11 cellular contexts compared by ENCODE assay signal in genomic region chr4:156969136-156969535, GRCh38. TPM values are rescaled to one million over a fixed set of nuclear protein-coding genes. Genes with fewer than 3 reads are reported as not detected.
DNase-seq lines count a peak whose midpoint lies in the region; ATAC-seq and TF ChIP-seq lines count a peak whose summit lies in the region.
"Had no signal": no experiment of that assay in that cellular context is flagged by ENCODE, and none has a peak within 500 bp of the region (broad histone marks: within the 10 kb centered on the region; RNA-seq: fewer than 3 reads in every experiment).

No MANE protein-coding gene starts in this region.

- peak overlapping the region; percentile 94 for H2AFZ ChIP-seq in OCI-LY3 (ENCODE audit: low read depth, low read length)
- no peak overlapping the region for H2AFZ ChIP-seq in neural progenitor cell (replicated peaks)

- H3K4me3 Mint-ChIP-seq in neural progenitor cell = peak overlapping the region; percentile 97

- POLR2A ChIA-PET in A673 (lab: Charles Lee; ENCODE audit: low non-redundant PET) = no interaction called here

- no peak overlapping the region for H3K27ac Mint-ChIP-seq in neural progenitor cell

- H3K27ac ChIP-seq in A673 (ENCODE audit: low read depth, low read length, poor library complexity, severe bottlenecking) (peak overlapping the region; percentile 83), OCI-LY3 (ENCODE audit: low read length) (no peak overlapping the region), epithelial cell of prostate (peak overlapping the region; percentile 78), neural progenitor cell (no peak overlapping the region)
- H3K27ac ChIP-seq: cardiac muscle cell had no signal

- H3K9me3 Mint-ChIP-seq in neural progenitor cell = peaks cover 7% of the 10 kb centered on the region

- H3K4me1 Mint-ChIP-seq in neural progenitor cell = peaks cover 27% of the 10 kb centered on the region

- H3K4me1 ChIP-seq in A673 (ENCODE audit: insufficient read depth, low read length, poor library complexity, severe bottlenecking) (peaks cover 25% of the 10 kb centered on the region), OCI-LY3 (ENCODE audit: low read length) (peaks cover 17% of the 10 kb centered on the region), neural progenitor cell (peaks cover 8% of the 10 kb centered on the region)
- H3K4me1 ChIP-seq: BE2C had no signal

- DNase-seq in A673 (ENCODE audit: low spot score) (no peak), epithelial cell of prostate (ENCODE audit: low read depth, low spot score) (no peak), neural progenitor cell (ENCODE audit: low spot score) (no peak), activated gamma-delta T cell treated with Interleukin-2 at 50 U/mL for 16 hours (no peak), NCI-H1105 treated with DMSO at 0.1 percent for 48 hours (lab: John Stamatoyannopoulos, UW) (no peak), NCI-H1048 (lab: John Stamatoyannopoulos, UW) (no peak)

- CTCF ChIA-PET in A673 (lab: Charles Lee) = interaction anchor here (0.9 to 1.6 kb wide), 3 partner anchors 74 to 494 kb away, joined by 3 to 10 read pairs (median 5); no protein-coding TSS in a partner anchor

- H3F3A ChIP-seq in neural progenitor cell (ENCODE audit: low read depth) = peaks cover 24% of the 10 kb centered on the region

- peaks cover 6% of the 10 kb centered on the region for H3K36me3 Mint-ChIP-seq in neural progenitor cell

- no peaks in the 10 kb centered on the region for H4K20me1 ChIP-seq in OCI-LY3 (ENCODE audit: insufficient read depth, low read length)
- peaks cover 8% of the 10 kb centered on the region for H4K20me1 ChIP-seq in neural progenitor cell (ENCODE audit: low read depth)

- H3K9me3 ChIP-seq in A673 (ENCODE audit: low read depth, low read length, poor library complexity, severe bottlenecking) = no peaks in the 10 kb centered on the region
- no peaks in the 10 kb centered on the region for H3K9me3 ChIP-seq in OCI-LY3 (ENCODE audit: insufficient read depth, low read length)
- no peaks in the 10 kb centered on the region for H3K9me3 ChIP-seq in neural progenitor cell (ENCODE audit: low read depth)
- H3K9me3 ChIP-seq: BE2C had no signal

- ATAC-seq in GM21717 (IDR thresholded peaks at IDR 0.05; ENCODE audit: unreplicated experiment) = no peak

- no peak overlapping the region for H3K4me2 ChIP-seq in OCI-LY3 (ENCODE audit: low read length)
- H3K4me2 ChIP-seq in neural progenitor cell = no peak overlapping the region

- H3K27me3 Mint-ChIP-seq in neural progenitor cell (ENCODE audit: insufficient read depth, low read depth) = peaks cover 2% of the 10 kb centered on the region

- BruUV-seq in A673 (replicated peaks; lab: Mats Ljungman, UMichigan) = no TSS peak

- TF ChIP-seq CTCF in A673 (conservative IDR thresholded peaks at IDR 0.05; ENCODE audit: low read depth, low read length) (no peak), OCI-LY3 (IDR thresholded peaks at IDR 0.05; ENCODE audit: low read depth, low read length) (no peak), neural progenitor cell (IDR thresholded peaks at IDR 0.05) (no peak)

- intact Hi-C loops in A673 (cut with micrococcal nuclease; ENCODE audit: unreplicated experiment) = loop anchor here (2.0 to 10.0 kb wide), 6 partner anchors 67 to 804 kb away; no protein-coding TSS in a partner anchor

- H3K4me3 ChIP-seq in A673 (ENCODE audit: low read depth, low read length, poor library complexity, severe bottlenecking) (peak overlapping the region; percentile 82), OCI-LY3 (ENCODE audit: low read length) (no peak overlapping the region), neural progenitor cell (no peak overlapping the region)

- H3K27me3 ChIP-seq in A673 (replicated peaks; ENCODE audit: insufficient read depth, low read depth, low read length, poor library complexity) (no peaks in the 10 kb centered on the region), OCI-LY3 (ENCODE audit: low read depth, low read length) (no peaks in the 10 kb centered on the region), neural progenitor cell (peaks cover 35% of the 10 kb centered on the region)
- H3K27me3 ChIP-seq: cardiac muscle cell had no signal

- H3K9ac ChIP-seq in OCI-LY3 (ENCODE audit: low read length) = no peak overlapping the region
- no peak overlapping the region for H3K9ac ChIP-seq in neural progenitor cell

- H3K36me3 ChIP-seq in A673 (ENCODE audit: insufficient read depth, low read length, poor library complexity, severe bottlenecking) (no peaks in the 10 kb centered on the region), OCI-LY3 (replicated peaks; ENCODE audit: low read depth, low read length) (peaks cover 3% of the 10 kb centered on the region), neural progenitor cell (no peaks in the 10 kb centered on the region)
- H3K36me3 ChIP-seq: BE2C, cardiac muscle cell had no signal

- H3K79me2 ChIP-seq in OCI-LY3 (ENCODE audit: low read length) = no peaks in the 10 kb centered on the region
- no peaks in the 10 kb centered on the region for H3K79me2 ChIP-seq in neural progenitor cell (ENCODE audit: low read depth)

RNA-seq across cellular contexts. Expression of gene PDGFC, which starts 2.5 kb away (rescaled TPM):
- total RNA-seq in A673 (2021) (28.0 and 32.6 TPM in 2 replicates), neural progenitor cell (ENCODE audit: low replicate concordance) (2.5 and 4.7 TPM in 2 replicates)
- total RNA-seq: activated CD8-positive, alpha-beta memory T cell treated with anti-CD3 and anti-CD28 coated beads for 36 hours had no signal

Comparison
In these comparisons a context has a peak if more than half of its experiments do, and no peak if none do; other contexts are left out.
1. H3K27ac ChIP-seq: peak in A673 (single experiment) and epithelial cell of prostate (single experiment); none in OCI-LY3 (single experiment) and neural progenitor cell (single experiment).